14 cellular contexts compared by ENCODE assay signal in the genomic region with DNA sequence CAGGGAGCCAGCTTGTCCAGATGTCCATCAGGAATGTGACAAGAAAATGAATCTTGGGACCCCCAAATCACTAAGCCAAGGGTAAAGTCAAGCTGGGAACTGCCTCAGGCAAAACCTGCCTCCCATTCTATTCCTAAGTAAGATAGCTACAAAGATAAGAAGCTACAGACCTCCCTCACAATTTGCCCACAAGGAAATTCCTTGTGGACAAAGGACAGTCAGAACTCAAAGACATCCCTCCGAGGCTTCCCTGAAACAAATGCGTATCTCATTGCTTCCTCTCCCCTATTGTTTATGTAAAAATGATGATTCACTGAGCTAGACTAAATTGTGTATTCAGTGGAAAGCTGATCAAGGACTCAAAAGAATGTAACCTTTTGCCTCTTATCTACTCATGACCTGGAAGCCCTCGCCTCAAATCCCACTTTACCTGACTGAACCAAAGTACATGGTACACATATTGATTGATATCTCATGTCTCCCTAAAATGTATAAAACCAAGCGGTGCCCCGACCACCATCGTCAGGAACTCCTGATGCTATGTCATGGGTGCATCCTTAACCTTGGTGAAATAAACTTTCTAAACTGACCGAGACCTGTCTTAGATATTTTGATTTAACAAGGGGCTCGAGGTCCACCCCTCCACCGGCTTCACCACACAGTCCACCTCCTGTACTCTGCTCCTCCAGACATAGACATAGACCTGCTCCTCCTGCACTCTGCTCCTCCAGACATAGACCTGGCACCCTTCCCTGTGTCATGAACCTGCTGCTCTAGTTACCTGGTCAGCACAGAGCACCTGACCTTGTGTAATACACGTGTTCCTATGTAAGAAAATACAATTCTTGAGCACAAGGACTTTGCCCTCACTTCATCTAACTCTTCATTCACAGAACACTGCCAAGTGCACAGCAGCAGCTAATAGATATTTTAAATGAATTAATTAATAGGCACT.
DNase-seq lines count a peak whose midpoint lies in the region; FAIRE-seq and TF ChIP-seq lines count a peak whose summit lies in the region.
"Had no signal": no experiment of that assay in that cellular context is flagged by ENCODE, and none has a peak within 500 bp of the region (broad histone marks: within the 10 kb centered on the region; RNA-seq: fewer than 3 reads in every experiment).

No MANE protein-coding gene starts in this region.

- H3K36me3 Mint-ChIP-seq in glutamatergic neuron (ENCODE audit: unreplicated experiment): peaks cover 3% of the 10 kb centered on the region
- peaks cover 8% of the 10 kb centered on the region for H3K36me3 Mint-ChIP-seq in activated CD4-positive, alpha-beta memory T cell treated with anti-CD3 and anti-CD28 coated beads for 36 hours

- FAIRE-seq in small intestine (lab: Jason Lieb, UNC): no peak
- FAIRE-seq: GM12892 had no signal

- H3K4me1 Mint-ChIP-seq in glutamatergic neuron (ENCODE audit: low read depth, unreplicated experiment): peaks cover 3% of the 10 kb centered on the region
- H3K4me1 Mint-ChIP-seq in activated CD4-positive, alpha-beta memory T cell treated with anti-CD3 and anti-CD28 coated beads for 36 hours (ENCODE audit: low read depth): no peaks in the 10 kb centered on the region

- H3K36me3 ChIP-seq in brain microvascular endothelial cell (replicated peaks): no peaks in the 10 kb centered on the region
- no peaks in the 10 kb centered on the region for H3K36me3 ChIP-seq in small intestine (ENCODE audit: control insufficient read depth in 2 of 2, insufficient read depth in 2 of 2, low read length in 2 of 2)

- H3K27me3 Mint-ChIP-seq in glutamatergic neuron (ENCODE audit: unreplicated experiment): peaks cover 5% of the 10 kb centered on the region
- H3K27me3 Mint-ChIP-seq in activated CD4-positive, alpha-beta memory T cell treated with anti-CD3 and anti-CD28 coated beads for 36 hours: no peaks in the 10 kb centered on the region
- H3K27me3 Mint-ChIP-seq: dendritic cell treated with granulocyte-macrophage colony-stimulating factor and Interleukin-4, amounts not matched to agents 40 ng/mL and 50 ng/mL, for 4 days had no signal

- H3K27ac ChIP-seq in brain microvascular endothelial cell (peak overlapping the region; percentile 48), small intestine (ENCODE audit: low read depth in 1 of 2, low read length in 1 of 2) (no peak overlapping the region), dorsolateral prefrontal cortex (no peak overlapping the region)

- CTCF ChIA-PET in activated CD4-positive, alpha-beta memory T cell treated with anti-CD3 and anti-CD28 coated beads for 36 hours (lab: Charles Lee): no interaction called here
- CTCF ChIA-PET in GM10248 (lab: Yijun Ruan, JAX): interaction anchor here (0.9 kb wide), 1 partner anchor 9 kb away, joined by 3 read pairs; no protein-coding TSS in a partner anchor

- H3K9me3 ChIP-seq in small intestine (ENCODE audit: control insufficient read depth, low read depth): peaks cover 1% of the 10 kb centered on the region

- H3K4me3 ChIP-seq in brain microvascular endothelial cell (ENCODE audit: low read depth, low read length): no peak overlapping the region
- no peak overlapping the region for H3K4me3 ChIP-seq in small intestine (ENCODE audit: low read depth in 1 of 2, low read length in 2 of 2)
- no peak overlapping the region for H3K4me3 ChIP-seq in dorsolateral prefrontal cortex

- 81 to 84% (median 83%) methylated on average over 10 of the region's 10 CpGs for WGBS in small intestine, 3 donors

- no peaks in the 10 kb centered on the region for H3K9me3 Mint-ChIP-seq in glutamatergic neuron (ENCODE audit: unreplicated experiment)
- peaks cover 2% of the 10 kb centered on the region for H3K9me3 Mint-ChIP-seq in activated CD4-positive, alpha-beta memory T cell treated with anti-CD3 and anti-CD28 coated beads for 36 hours

- TF ChIP-seq CTCF in brain microvascular endothelial cell (IDR thresholded peaks at IDR 0.05; ENCODE audit: low read depth, low read length, missing control alignments): no peak
- no peak for TF ChIP-seq CTCF in glutamatergic neuron (IDR thresholded peaks at IDR 0.05; ENCODE audit: partially characterized antibody, unreplicated experiment)
- no peak for TF ChIP-seq CTCF in GM10248 (IDR thresholded peaks at IDR 0.05; ENCODE audit: control extremely low read depth, extremely low read depth, low read depth, missing control alignments)
- TF ChIP-seq CTCF in dorsolateral prefrontal cortex (IDR thresholded peaks at IDR 0.05 in 54 of 56, conservative IDR thresholded peaks at IDR 0.05 in 2 of 56; ENCODE audit: low read depth in 1 of 56, partially characterized antibody in 56 of 56): no peak

- DNase-seq in HT1080 (ENCODE audit: low read depth) (peak; percentile 69), brain microvascular endothelial cell (peak; percentile 33), glutamatergic neuron (no peak), small intestine (peak; percentile 20), GM10248 (ENCODE audit: extremely low spot score) (no peak), dorsolateral prefrontal cortex (no peak)
- no peak for DNase-seq in activated CD4-positive, alpha-beta memory T cell treated with anti-CD3 and anti-CD28 coated beads for 36 hours
- no peak for DNase-seq in stimulated activated CD4-positive, alpha-beta T cell treated with anti-CD3 and anti-CD28 coated beads, Interleukin-15, amount 100 ng/mL, for 24 hours
- DNase-seq: Kasumi-1, NCI-H2081, T1000 had no signal

- POLR2A ChIA-PET in activated CD4-positive, alpha-beta memory T cell treated with anti-CD3 and anti-CD28 coated beads for 36 hours (lab: Charles Lee): no interaction called here
- POLR2A ChIA-PET in GM10248 (lab: Yijun Ruan, JAX): no interaction called here

- intact Hi-C loops in activated CD4-positive, alpha-beta memory T cell treated with anti-CD3 and anti-CD28 coated beads for 36 hours (cut with micrococcal nuclease): no loop called here
- intact Hi-C loops in dorsolateral prefrontal cortex (cut with DNase I): no loop called here

- peak overlapping the region; percentile 3 for H3K4me3 Mint-ChIP-seq in glutamatergic neuron (ENCODE audit: unreplicated experiment)
- no peak overlapping the region for H3K4me3 Mint-ChIP-seq in activated CD4-positive, alpha-beta memory T cell treated with anti-CD3 and anti-CD28 coated beads for 36 hours
- H3K4me3 Mint-ChIP-seq: dendritic cell treated with granulocyte-macrophage colony-stimulating factor and Interleukin-4, amounts not matched to agents 40 ng/mL and 50 ng/mL, for 4 days had no signal

- H3K27ac Mint-ChIP-seq in glutamatergic neuron (ENCODE audit: unreplicated experiment): no peak overlapping the region
- no peak overlapping the region for H3K27ac Mint-ChIP-seq in activated CD4-positive, alpha-beta memory T cell treated with anti-CD3 and anti-CD28 coated beads for 36 hours
- H3K27ac Mint-ChIP-seq: activated naive CD4-positive, alpha-beta T cell treated with anti-CD3 and anti-CD28 coated beads, Interleukin-2, amount 50 U/mL, for 72 hours; dendritic cell treated with granulocyte-macrophage colony-stimulating factor and Interleukin-4, amounts not matched to agents 40 ng/mL and 50 ng/mL, for 4 days had no signal

- in situ Hi-C loops in brain microvascular endothelial cell (cut with HindIII; ENCODE audit: low pct_ligation_motif_present, low sequenced_read_pairs): no loop called here

- H3K4me1 ChIP-seq in small intestine (ENCODE audit: control insufficient read depth in 2 of 2, insufficient read depth in 1 of 2, low read depth in 1 of 2, low read length in 1 of 2): no peaks in the 10 kb centered on the region

- H3K27me3 ChIP-seq in brain microvascular endothelial cell (replicated peaks) (no peaks in the 10 kb centered on the region), small intestine (ENCODE audit: control insufficient read depth in 2 of 2, insufficient read depth in 2 of 2, low read length in 2 of 2) (no peaks in the 10 kb centered on the region), dorsolateral prefrontal cortex (no peaks in the 10 kb centered on the region)

Comparison
In these comparisons a context has a peak if more than half of its experiments do, and no peak if none do; other contexts are left out.
1. DNase-seq: peak in HT1080 (single experiment), brain microvascular endothelial cell (single experiment) and small intestine (single experiment); none in glutamatergic neuron (single experiment), activated CD4-positive, alpha-beta memory T cell treated with anti-CD3 and anti-CD28 coated beads for 36 hours (single experiment), GM10248 (single experiment), dorsolateral prefrontal cortex (0 of 10) and stimulated activated CD4-positive, alpha-beta T cell treated with anti-CD3 and anti-CD28 coated beads, Interleukin-15, amount 100 ng/mL, for 24 hours (single experiment).